Comparison of ENCODE assay signal across 39 cellular contexts in the genomic region with DNA sequence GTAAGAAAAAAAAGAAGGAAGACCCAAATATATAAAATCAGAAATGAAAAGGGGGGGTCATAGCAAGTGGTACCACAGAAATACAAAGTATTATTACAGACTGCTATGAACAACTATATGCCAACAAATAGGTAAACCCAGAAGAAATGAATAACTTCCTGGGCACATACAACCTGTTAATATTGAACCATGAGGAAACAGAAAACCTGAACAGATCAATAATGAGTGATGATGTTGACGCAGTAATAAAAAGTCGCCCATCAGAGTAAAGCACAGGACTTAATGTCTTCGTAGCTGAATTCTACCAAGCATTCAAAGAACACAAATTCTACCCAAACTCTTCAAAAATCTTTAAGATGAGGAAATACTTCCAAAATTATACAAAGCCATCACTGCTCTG.
"Had no signal": no experiment of that assay in that cellular context is flagged by ENCODE, and none has a peak within 500 bp of the region (broad histone marks: within the 10 kb centered on the region; RNA-seq: fewer than 3 reads in every experiment).

No MANE protein-coding gene starts in this region.

- H3K27me3 ChIP-seq: adrenal gland, ascending aorta, brain microvascular endothelial cell, breast epithelium, cardiac muscle cell had no signal

- ATAC-seq: activated naive CD4-positive, alpha-beta T cell treated with anti-CD3 and anti-CD28 coated beads, Interleukin-2, amount 50 U/mL, for 72 hours; activated naive CD8-positive, alpha-beta T cell treated with anti-CD3 and anti-CD28 coated beads, Interleukin-2, amount 50 U/mL, for 24 hours; activated T-cell treated with anti-CD3 and anti-CD28 coated beads, Interleukin-2, amount 50 U/mL, for 4 hours; activated T-cell treated with anti-CD3 and anti-CD28 coated beads, Interleukin-2, amount 50 U/mL, for 72 hours; activated T-helper 17 cell treated with anti-CD3 and anti-CD28 coated beads, Interleukin-2, amount 50 U/mL, for 72 hours had no signal

- H3K4me1 Mint-ChIP-seq: activated naive CD4-positive, alpha-beta T cell treated with anti-CD3 and anti-CD28 coated beads, Interleukin-2, amount 10 ng/mL, durations not matched to agents 7 days and 5 days; activated naive CD4-positive, alpha-beta T cell treated with anti-CD3 and anti-CD28 coated beads, Interleukin-2, amount 50 U/mL, for 24 hours; activated naive CD8-positive, alpha-beta T cell treated with anti-CD3 and anti-CD28 coated beads for 36 hours; activated naive CD8-positive, alpha-beta T cell treated with anti-CD3 and anti-CD28 coated beads, Interleukin-2, amount 10 ng/mL, durations not matched to agents 7 days and 5 days; activated naive CD8-positive, alpha-beta T cell treated with anti-CD3 and anti-CD28 coated beads, Interleukin-2, amount 50 U/mL, for 24 hours; activated T-helper 17 cell treated with anti-CD3 and anti-CD28 coated beads, Interleukin-2, amount 50 U/mL, for 72 hours; brain; central memory CD8-positive, alpha-beta T cell had no signal

- H3K4me3 ChIP-seq: adrenal gland, ascending aorta, breast epithelium, cardiac muscle cell had no signal

- H3K27ac ChIP-seq: adrenal gland, ascending aorta, brain microvascular endothelial cell, breast epithelium, cardiac muscle cell had no signal

- H3K27ac Mint-ChIP-seq: activated naive CD4-positive, alpha-beta T cell treated with anti-CD3 and anti-CD28 coated beads for 36 hours; activated naive CD4-positive, alpha-beta T cell treated with anti-CD3 and anti-CD28 coated beads, Interleukin-2, amount 10 ng/mL, durations not matched to agents 7 days and 5 days; activated naive CD4-positive, alpha-beta T cell treated with anti-CD3 and anti-CD28 coated beads, Interleukin-2, amount 50 U/mL, for 24 hours; activated naive CD4-positive, alpha-beta T cell treated with anti-CD3 and anti-CD28 coated beads, Interleukin-2, amount 50 U/mL, for 72 hours; activated naive CD8-positive, alpha-beta T cell; activated naive CD8-positive, alpha-beta T cell treated with anti-CD3 and anti-CD28 coated beads for 36 hours; activated naive CD8-positive, alpha-beta T cell treated with anti-CD3 and anti-CD28 coated beads, Interleukin-2, amount 10 ng/mL, durations not matched to agents 7 days and 5 days; activated naive CD8-positive, alpha-beta T cell treated with anti-CD3 and anti-CD28 coated beads, Interleukin-2, amount 50 U/mL, for 24 hours; activated T-cell treated with anti-CD3 and anti-CD28 coated beads, Interleukin-2, amount 50 U/mL, for 24 hours; activated T-cell treated with anti-CD3 and anti-CD28 coated beads, Interleukin-2, amount 50 U/mL, for 72 hours; activated T-helper 1 cell treated with anti-CD3 and anti-CD28 coated beads, Interleukin-12 subunit alpha, Interleukin-12 subunit beta, Interleukin-2, Interleukin-4 antibody, amounts not matched to agents 30 ng/mL and 10 ng/mL and 1 ng/mL, durations not matched to agents 14 hours and 24 hours and 36 hours; activated T-helper 17 cell treated with anti-CD3 and anti-CD28 coated beads, Interleukin-2, amount 50 U/mL, for 72 hours; activated T-helper 2 cell treated with anti-CD3 and anti-CD28 coated beads, Interferon-gamma antibody, Interleukin-2, Interleukin-4, amounts not matched to agents 10 μg/mL and 5 μg/mL and 100 μg/mL, durations not matched to agents 14 hours and 24 hours and 36 hours; brain had no signal

- FAIRE-seq: astrocyte, bronchial epithelial cell had no signal

- H3K27me3 Mint-ChIP-seq: activated naive CD4-positive, alpha-beta T cell treated with anti-CD3 and anti-CD28 coated beads, Interleukin-2, amount 10 ng/mL, durations not matched to agents 7 days and 5 days; activated naive CD4-positive, alpha-beta T cell treated with anti-CD3 and anti-CD28 coated beads, Interleukin-2, amount 50 U/mL, for 24 hours; activated naive CD8-positive, alpha-beta T cell; activated naive CD8-positive, alpha-beta T cell treated with anti-CD3 and anti-CD28 coated beads for 36 hours; activated naive CD8-positive, alpha-beta T cell treated with anti-CD3 and anti-CD28 coated beads, Interleukin-2, amount 10 ng/mL, durations not matched to agents 7 days and 5 days; activated naive CD8-positive, alpha-beta T cell treated with anti-CD3 and anti-CD28 coated beads, Interleukin-2, amount 50 U/mL, for 24 hours; activated T-cell treated with anti-CD3 and anti-CD28 coated beads, Interleukin-2, amount 50 U/mL, for 24 hours; activated T-helper 17 cell treated with anti-CD3 and anti-CD28 coated beads, Interleukin-2, amount 50 U/mL, for 72 hours; brain; central memory CD8-positive, alpha-beta T cell had no signal

- H3K9me3 Mint-ChIP-seq: activated naive CD4-positive, alpha-beta T cell treated with anti-CD3 and anti-CD28 coated beads, Interleukin-2, amount 50 U/mL, for 24 hours had no signal

- H3K36me3 ChIP-seq: adrenal gland, ascending aorta, brain microvascular endothelial cell, breast epithelium, cardiac muscle cell had no signal

- H3K4me3 Mint-ChIP-seq: activated naive CD4-positive, alpha-beta T cell treated with anti-CD3 and anti-CD28 coated beads for 36 hours; activated naive CD4-positive, alpha-beta T cell treated with anti-CD3 and anti-CD28 coated beads, Interleukin-2, amount 10 ng/mL, durations not matched to agents 7 days and 5 days; activated naive CD4-positive, alpha-beta T cell treated with anti-CD3 and anti-CD28 coated beads, Interleukin-2, amount 50 U/mL, for 24 hours; activated naive CD8-positive, alpha-beta T cell; activated naive CD8-positive, alpha-beta T cell treated with anti-CD3 and anti-CD28 coated beads for 36 hours; activated naive CD8-positive, alpha-beta T cell treated with anti-CD3 and anti-CD28 coated beads, Interleukin-2, amount 10 ng/mL, durations not matched to agents 7 days and 5 days; activated naive CD8-positive, alpha-beta T cell treated with anti-CD3 and anti-CD28 coated beads, Interleukin-2, amount 50 U/mL, for 24 hours; activated T-cell treated with anti-CD3 and anti-CD28 coated beads, Interleukin-2, amount 50 U/mL, for 24 hours; activated T-cell treated with anti-CD3 and anti-CD28 coated beads, Interleukin-2, amount 50 U/mL, for 4 hours; activated T-cell treated with anti-CD3 and anti-CD28 coated beads, Interleukin-2, amount 50 U/mL, for 72 hours; activated T-helper 1 cell treated with anti-CD3 and anti-CD28 coated beads, Interleukin-12 subunit alpha, Interleukin-12 subunit beta, Interleukin-2, Interleukin-4 antibody, amounts not matched to agents 30 ng/mL and 10 ng/mL and 1 ng/mL, durations not matched to agents 14 hours and 24 hours and 36 hours; activated T-helper 17 cell treated with anti-CD3 and anti-CD28 coated beads, Interleukin-2, amount 50 U/mL, for 72 hours; brain; central memory CD8-positive, alpha-beta T cell had no signal

- H3K36me3 Mint-ChIP-seq: activated naive CD4-positive, alpha-beta T cell treated with anti-CD3 and anti-CD28 coated beads, Interleukin-2, amount 10 ng/mL, durations not matched to agents 7 days and 5 days; activated naive CD4-positive, alpha-beta T cell treated with anti-CD3 and anti-CD28 coated beads, Interleukin-2, amount 50 U/mL, for 24 hours; activated naive CD4-positive, alpha-beta T cell treated with anti-CD3 and anti-CD28 coated beads, Interleukin-2, amount 50 U/mL, for 72 hours; activated naive CD8-positive, alpha-beta T cell; activated naive CD8-positive, alpha-beta T cell treated with anti-CD3 and anti-CD28 coated beads for 36 hours; activated naive CD8-positive, alpha-beta T cell treated with anti-CD3 and anti-CD28 coated beads, Interleukin-2, amount 10 ng/mL, durations not matched to agents 7 days and 5 days; brain had no signal

- DNase-seq: activated effector memory CD4-positive, alpha-beta T cell treated with anti-CD3 and anti-CD28 coated beads, Interleukin-2, amount 50 U/mL, for 16 hours; activated effector memory CD4-positive, alpha-beta T cell treated with Interleukin-2 at 50 U/mL for 16 hours; activated gamma-delta T cell; activated gamma-delta T cell treated with Interleukin-2 at 50 U/mL for 16 hours; activated naive CD4-positive, alpha-beta T cell; activated naive CD4-positive, alpha-beta T cell treated with anti-CD3 and anti-CD28 coated beads for 36 hours; activated naive CD4-positive, alpha-beta T cell treated with anti-CD3 and anti-CD28 coated beads, Interleukin-2, amount 10 ng/mL, durations not matched to agents 7 days and 5 days; activated naive CD4-positive, alpha-beta T cell treated with Interleukin-2 at 50 U/mL for 16 hours; activated naive CD8-positive, alpha-beta T cell treated with anti-CD3 and anti-CD28 coated beads for 36 hours; activated naive CD8-positive, alpha-beta T cell treated with anti-CD3 and anti-CD28 coated beads, Interleukin-2, amount 10 ng/mL, durations not matched to agents 7 days and 5 days; activated naive CD8-positive, alpha-beta T cell treated with anti-CD3 and anti-CD28 coated beads, Interleukin-2, amount 50 U/mL, for 24 hours; activated T-cell treated with anti-CD3 and anti-CD28 coated beads for 4 hours; activated T-cell treated with anti-CD3 and anti-CD28 coated beads, Interleukin-2, amount 50 U/mL, for 1 hour; activated T-cell treated with anti-CD3 and anti-CD28 coated beads, Interleukin-2, amount 50 U/mL, for 24 hours; activated T-cell treated with anti-CD3 and anti-CD28 coated beads, Interleukin-2, amount 50 U/mL, for 4 hours; activated T-cell treated with anti-CD3 and anti-CD28 coated beads, Interleukin-2, amount 50 U/mL, for 48 hours; activated T-cell treated with anti-CD3 and anti-CD28 coated beads, Interleukin-2, amount 50 U/mL, for 72 hours; adrenal gland; amniotic stem cell; amygdala; anterior cingulate cortex; aorta; brain microvascular endothelial cell; caudate nucleus; central memory CD4-positive, alpha-beta T cell; cerebellar nuclear complex had no signal

- H3K4me1 ChIP-seq: adrenal gland, ascending aorta, breast epithelium had no signal

- H3K9me3 ChIP-seq: adrenal gland, ascending aorta, breast epithelium had no signal
